Comparison of ENCODE assay signal across 14 cellular contexts in genomic region chr12:57881035-57881973, GRCh38. TPM values are rescaled to one million over a fixed set of nuclear protein-coding genes. Genes with fewer than 3 reads are reported as not detected.
DNase-seq lines count a peak whose midpoint lies in the region; ATAC-seq, FAIRE-seq and TF ChIP-seq lines count a peak whose summit lies in the region.
"Had no signal": no experiment of that assay in that cellular context is flagged by ENCODE, and none has a peak within 500 bp of the region (broad histone marks: within the 10 kb centered on the region; RNA-seq: fewer than 3 reads in every experiment).

No MANE protein-coding gene starts in this region.

- H3K4me3 ChIP-seq in PC-9 (no peak overlapping the region), cardiac fibroblast (replicated peaks in 1 of 2; ENCODE audit: low read depth in 2 of 2, low read length in 2 of 2) (no peak overlapping the region), upper lobe of right lung (no peak overlapping the region)
- H3K4me3 ChIP-seq: testis had no signal

- CTCF ChIA-PET in PC-9 (lab: Charles Lee): interaction anchor here (0.5 to 0.9 kb wide), 2 partner anchors 16 to 100 kb away, joined by 3 to 4 read pairs; no protein-coding TSS in a partner anchor

- no peak for DNase-seq in PC-9
- peak; percentile 27 to 57 for DNase-seq in cardiac fibroblast (ENCODE audit: low read depth in 2 of 2)
- peak; percentile 75 for DNase-seq in iris pigment epithelial cell (ENCODE audit: low read depth)
- DNase-seq in upper lobe of right lung: no peak
- no peak for DNase-seq in HTR-8/SVneo (ENCODE audit: insufficient read length, low spot score)
- DNase-seq in midbrain (lab: John Stamatoyannopoulos, UW): no peak
- DNase-seq in NCI-H1930 (lab: John Stamatoyannopoulos, UW): no peak
- DNase-seq: activated CD4-positive, alpha-beta T cell treated with anti-CD3 and anti-CD28 coated beads, Interleukin-2, amount 50 U/mL, for 48 hours; effector memory CD4-positive, alpha-beta T cell; NCI-H2081 treated with DMSO at 0.1 percent for 48 hours; NCI-H748 treated with DMSO at 0.1 percent for 48 hours; testis had no signal

- no peaks in the 10 kb centered on the region for H4K20me1 ChIP-seq in PC-9 (ENCODE audit: insufficient read depth)

- intact Hi-C loops in PC-9 (cut with micrococcal nuclease; ENCODE audit: unreplicated experiment): no loop called here
- intact Hi-C loops in upper lobe of right lung (cut with DNase I): no loop called here

- POLR2A ChIA-PET in PC-9 (lab: Charles Lee; ENCODE audit: unreplicated experiment): interaction anchor here (0.7 kb wide), 1 partner anchor 17 kb away, joined by 4 read pairs; no protein-coding TSS in a partner anchor

- BruUV-seq in PC-9 (replicated peaks; lab: Mats Ljungman, UMichigan): no TSS peak

- H3K27ac ChIP-seq in PC-9: peak overlapping the region; percentile 20; the same call in 1 of the 2 replicates
- H3K27ac ChIP-seq in upper lobe of right lung: no peak overlapping the region
- H3K27ac ChIP-seq: parathyroid adenoma, testis had no signal

- H3F3A ChIP-seq in PC-9 (ENCODE audit: insufficient read depth, low read depth): peaks cover 18% of the 10 kb centered on the region

- no peaks in the 10 kb centered on the region for H3K9me2 ChIP-seq in PC-9 (ENCODE audit: insufficient read depth)

- H3K36me3 ChIP-seq in PC-9 (ENCODE audit: low read depth) (no peaks in the 10 kb centered on the region), upper lobe of right lung (no peaks in the 10 kb centered on the region)

- no peak for FAIRE-seq in HTR-8/SVneo (lab: Jason Lieb, UNC)
- FAIRE-seq: islet of Langerhans had no signal

- H3K4me2 ChIP-seq in PC-9: peak overlapping the region; percentile 32

- H3K79me2 ChIP-seq in PC-9 (ENCODE audit: low read depth): no peaks in the 10 kb centered on the region

- no peak overlapping the region for H2AFZ ChIP-seq in PC-9
- H2AFZ ChIP-seq: parathyroid adenoma had no signal

- H3K27me3 ChIP-seq in PC-9 (ENCODE audit: insufficient read depth, low read depth): no peaks in the 10 kb centered on the region
- H3K27me3 ChIP-seq in upper lobe of right lung: no peaks in the 10 kb centered on the region
- H3K27me3 ChIP-seq: testis had no signal

- H3K9me3 ChIP-seq in PC-9 (ENCODE audit: insufficient read depth, low read depth) (peaks cover 6% of the 10 kb centered on the region; the same call in 1 of the 2 replicates), upper lobe of right lung (no peaks in the 10 kb centered on the region)
- H3K9me3 ChIP-seq: testis had no signal

- peak; percentile 36 for ATAC-seq in upper lobe of right lung

- peaks cover 15% of the 10 kb centered on the region for H3K4me1 ChIP-seq in PC-9 (replicated peaks; ENCODE audit: insufficient read depth)
- no peaks in the 10 kb centered on the region for H3K4me1 ChIP-seq in upper lobe of right lung
- H3K4me1 ChIP-seq: parathyroid adenoma had no signal

- TF ChIP-seq CTCF in PC-9 (conservative IDR thresholded peaks at IDR 0.05): no peak
- no peak for TF ChIP-seq CTCF in cardiac fibroblast (IDR thresholded peaks at IDR 0.05; ENCODE audit: low read depth, low read length)
- TF ChIP-seq CTCF in upper lobe of right lung (IDR thresholded peaks at IDR 0.05): no peak

RNA-seq across cellular contexts. Expression of gene CTDSP2, which starts 34.8 kb away (rescaled TPM):
- total RNA-seq in PC-9 (2021): 102 and 107 TPM in 2 replicates
- 217 TPM for total RNA-seq in upper lobe of right lung

Comparison
In these comparisons a context has a peak if more than half of its experiments do, and no peak if none do; other contexts are left out.
1. DNase-seq: peak in cardiac fibroblast (2 of 2) and iris pigment epithelial cell (single experiment); none in PC-9 (0 of 2), upper lobe of right lung (single experiment), HTR-8/SVneo (single experiment), midbrain (single experiment) and NCI-H1930 (0 of 2).